ENCODE assay signal across 13 cellular contexts in genomic region chr5:73624888-73625287, GRCh38. TPM values are rescaled to one million over a fixed set of nuclear protein-coding genes. Genes with fewer than 3 reads are reported as not detected.
DNase-seq lines count a peak whose midpoint lies in the region; ATAC-seq and TF ChIP-seq lines count a peak whose summit lies in the region.
"Had no signal": no experiment of that assay in that cellular context is flagged by ENCODE, and none has a peak within 500 bp of the region (broad histone marks: within the 10 kb centered on the region; RNA-seq: fewer than 3 reads in every experiment).

No MANE protein-coding gene starts in this region.

- no peaks in the 10 kb centered on the region for H3K9me3 ChIP-seq in endodermal cell (ENCODE audit: control insufficient read depth, low read length)

- peaks cover 28% of the 10 kb centered on the region for H3K27me3 Mint-ChIP-seq in activated naive CD8-positive, alpha-beta T cell
- peaks cover 49% of the 10 kb centered on the region for H3K27me3 Mint-ChIP-seq in activated naive CD8-positive, alpha-beta T cell treated with anti-CD3 and anti-CD28 coated beads, Interleukin-2, amount 50 U/mL, for 24 hours
- peaks cover 46% of the 10 kb centered on the region for H3K27me3 Mint-ChIP-seq in endodermal cell (ENCODE audit: insufficient read depth)
- H3K27me3 Mint-ChIP-seq in natural killer cell treated with Interleukin-12 subunit alpha and Interleukin-12 subunit beta and Interleukin-15 and Interleukin-18, amount 100 ng/mL, for 72 hours: peaks cover 9 to 22% of the 10 kb centered on the region in 2 donors

- no peak overlapping the region for H3K27ac ChIP-seq in endodermal cell (ENCODE audit: low read depth, low read length)

- no peaks in the 10 kb centered on the region for H3K4me1 ChIP-seq in endodermal cell (ENCODE audit: control insufficient read depth, insufficient read depth, low read length)

- ATAC-seq in activated naive CD8-positive, alpha-beta T cell treated with anti-CD3 and anti-CD28 coated beads, Interleukin-2, amount 50 U/mL, for 24 hours: no peak
- ATAC-seq in natural killer cell treated with Interleukin-12 subunit alpha and Interleukin-12 subunit beta and Interleukin-15 and Interleukin-18, amount 100 ng/mL, for 72 hours: no peak
- no peak for ATAC-seq in GM19395 (IDR thresholded peaks at IDR 0.05; ENCODE audit: unreplicated experiment)
- ATAC-seq in activated CD4-positive, CD25-positive, alpha-beta regulatory T cell treated with anti-CD3 and anti-CD28 coated beads, Interleukin-2, amount 50 U/mL, for 24 hours: no peak

- 75 to 100% methylated on average over 2 to 6 of the region's 6 CpGs for WGBS in endodermal cell (ENCODE audit: insufficient coverage in 1 of 2, insufficient read length in 1 of 2), 2 experiments

- no peak for TF ChIP-seq CTCF in endodermal cell (conservative IDR thresholded peaks at IDR 0.05)

- H3K4me3 Mint-ChIP-seq in activated naive CD8-positive, alpha-beta T cell: peak overlapping the region; percentile 78
- no peak overlapping the region for H3K4me3 Mint-ChIP-seq in activated naive CD8-positive, alpha-beta T cell treated with anti-CD3 and anti-CD28 coated beads, Interleukin-2, amount 50 U/mL, for 24 hours
- H3K4me3 Mint-ChIP-seq in endodermal cell: peak overlapping the region; percentile 47
- H3K4me3 Mint-ChIP-seq in natural killer cell treated with Interleukin-12 subunit alpha and Interleukin-12 subunit beta and Interleukin-15 and Interleukin-18, amount 100 ng/mL, for 72 hours: peak overlapping the region; percentile 75

- no peaks in the 10 kb centered on the region for H3K36me3 Mint-ChIP-seq in activated naive CD8-positive, alpha-beta T cell
- H3K36me3 Mint-ChIP-seq in activated naive CD8-positive, alpha-beta T cell treated with anti-CD3 and anti-CD28 coated beads, Interleukin-2, amount 50 U/mL, for 24 hours (ENCODE audit: low read depth): no peaks in the 10 kb centered on the region
- H3K36me3 Mint-ChIP-seq in endodermal cell (ENCODE audit: low read depth): no peaks in the 10 kb centered on the region
- no peaks in the 10 kb centered on the region for H3K36me3 Mint-ChIP-seq in natural killer cell treated with Interleukin-12 subunit alpha and Interleukin-12 subunit beta and Interleukin-15 and Interleukin-18, amount 100 ng/mL, for 72 hours
- H3K36me3 Mint-ChIP-seq: naive B cell had no signal

- no peak overlapping the region for H3K4me3 ChIP-seq in endodermal cell (ENCODE audit: low read length)

- DNase-seq in activated naive CD8-positive, alpha-beta T cell treated with anti-CD3 and anti-CD28 coated beads, Interleukin-2, amount 50 U/mL, for 24 hours: no peak
- peak; percentile 67 for DNase-seq in endodermal cell
- DNase-seq in natural killer cell treated with Interleukin-12 subunit alpha and Interleukin-12 subunit beta and Interleukin-15 and Interleukin-18, amount 100 ng/mL, for 72 hours (ENCODE audit: low spot score): no peak
- no peak for DNase-seq in DMS114 treated with DMSO at 0.1 percent for 48 hours (lab: John Stamatoyannopoulos, UW; ENCODE audit: unreplicated experiment)
- DNase-seq in NCI-H128 (lab: John Stamatoyannopoulos, UW; ENCODE audit: unreplicated experiment): no peak
- DNase-seq: kidney, naive B cell, NCI-H526 had no signal

- H3K9me3 Mint-ChIP-seq in activated naive CD8-positive, alpha-beta T cell (ENCODE audit: low read depth): no peaks in the 10 kb centered on the region
- no peaks in the 10 kb centered on the region for H3K9me3 Mint-ChIP-seq in activated naive CD8-positive, alpha-beta T cell treated with anti-CD3 and anti-CD28 coated beads, Interleukin-2, amount 50 U/mL, for 24 hours
- no peaks in the 10 kb centered on the region for H3K9me3 Mint-ChIP-seq in endodermal cell
- H3K9me3 Mint-ChIP-seq in natural killer cell treated with Interleukin-12 subunit alpha and Interleukin-12 subunit beta and Interleukin-15 and Interleukin-18, amount 100 ng/mL, for 72 hours: no peaks in the 10 kb centered on the region
- H3K9me3 Mint-ChIP-seq: dendritic cell treated with granulocyte-macrophage colony-stimulating factor and Interleukin-4, amounts not matched to agents 40 ng/mL and 50 ng/mL, for 4 days; IgD-negative memory B cell; naive B cell had no signal

- no peak overlapping the region for H3K9ac ChIP-seq in endodermal cell (ENCODE audit: extremely low read depth, low read length, poor library complexity, severe bottlenecking)

- peaks cover 3% of the 10 kb centered on the region for H3K4me1 Mint-ChIP-seq in activated naive CD8-positive, alpha-beta T cell (ENCODE audit: low read depth)
- peaks cover 6% of the 10 kb centered on the region for H3K4me1 Mint-ChIP-seq in activated naive CD8-positive, alpha-beta T cell treated with anti-CD3 and anti-CD28 coated beads, Interleukin-2, amount 50 U/mL, for 24 hours
- H3K4me1 Mint-ChIP-seq in endodermal cell: peaks cover 2% of the 10 kb centered on the region
- no peaks in the 10 kb centered on the region for H3K4me1 Mint-ChIP-seq in natural killer cell treated with Interleukin-12 subunit alpha and Interleukin-12 subunit beta and Interleukin-15 and Interleukin-18, amount 100 ng/mL, for 72 hours (ENCODE audit: low read depth in 2 of 2)

- peaks cover 48% of the 10 kb centered on the region for H3K27me3 ChIP-seq in endodermal cell (ENCODE audit: control insufficient read depth, insufficient read depth, low read length, poor library complexity, severe bottlenecking)

- H3K36me3 ChIP-seq in endodermal cell (ENCODE audit: control insufficient read depth, insufficient read depth, low read length): no peaks in the 10 kb centered on the region

- no peak overlapping the region for H3K27ac Mint-ChIP-seq in activated naive CD8-positive, alpha-beta T cell
- no peak overlapping the region for H3K27ac Mint-ChIP-seq in activated naive CD8-positive, alpha-beta T cell treated with anti-CD3 and anti-CD28 coated beads, Interleukin-2, amount 50 U/mL, for 24 hours
- no peak overlapping the region for H3K27ac Mint-ChIP-seq in endodermal cell
- H3K27ac Mint-ChIP-seq in natural killer cell treated with Interleukin-12 subunit alpha and Interleukin-12 subunit beta and Interleukin-15 and Interleukin-18, amount 100 ng/mL, for 72 hours: no peak overlapping the region
- H3K27ac Mint-ChIP-seq: dendritic cell treated with granulocyte-macrophage colony-stimulating factor and Interleukin-4, amounts not matched to agents 40 ng/mL and 50 ng/mL, for 4 days; IgD-negative memory B cell; naive B cell had no signal

RNA-seq across cellular contexts. Expression of gene ARHGEF28, which starts 1.1 kb away (rescaled TPM):
- 1 to 10 TPM in 1 of 2 donors, under 1 TPM in 1; 0.92 to 1.2 TPM for total RNA-seq in endodermal cell
- 1.5 TPM for polyA plus RNA-seq in endodermal cell (2013, experiment 1 of 2)
- 0.83 TPM for polyA plus RNA-seq in endodermal cell (2013, experiment 2 of 2)
- total RNA-seq in natural killer cell treated with Interleukin-12 subunit alpha and Interleukin-12 subunit beta and Interleukin-15 and Interleukin-18, amount 100 ng/mL, for 72 hours: under 1 TPM; 0.17 to 0.53 TPM
- polyA plus RNA-seq: IgD-negative memory B cell had no signal

RNA-seq across cellular contexts. Expression of gene UTP15, which starts 59.3 kb away (rescaled TPM):
- 10 to 100 TPM; 24.7 to 28.3 TPM for total RNA-seq in endodermal cell
- 15.4 TPM for polyA plus RNA-seq in endodermal cell (2013, experiment 1 of 2)
- 12.7 TPM for polyA plus RNA-seq in endodermal cell (2013, experiment 2 of 2)
- total RNA-seq in natural killer cell treated with Interleukin-12 subunit alpha and Interleukin-12 subunit beta and Interleukin-15 and Interleukin-18, amount 100 ng/mL, for 72 hours: 10 to 100 TPM; 34.9 to 55.1 TPM

RNA-seq across cellular contexts. Expression of gene ANKRA2, which starts 59.4 kb away (rescaled TPM):
- 10 to 100 TPM; 14.2 to 20.5 TPM for total RNA-seq in endodermal cell
- polyA plus RNA-seq in endodermal cell (2013, experiment 1 of 2): 33.2 TPM
- 32.3 TPM for polyA plus RNA-seq in endodermal cell (2013, experiment 2 of 2)
- total RNA-seq in natural killer cell treated with Interleukin-12 subunit alpha and Interleukin-12 subunit beta and Interleukin-15 and Interleukin-18, amount 100 ng/mL, for 72 hours: 10 to 100 TPM; 12.2 to 16.9 TPM
